Comparison of ENCODE assay signal across 8 cellular contexts in the genomic region with DNA sequence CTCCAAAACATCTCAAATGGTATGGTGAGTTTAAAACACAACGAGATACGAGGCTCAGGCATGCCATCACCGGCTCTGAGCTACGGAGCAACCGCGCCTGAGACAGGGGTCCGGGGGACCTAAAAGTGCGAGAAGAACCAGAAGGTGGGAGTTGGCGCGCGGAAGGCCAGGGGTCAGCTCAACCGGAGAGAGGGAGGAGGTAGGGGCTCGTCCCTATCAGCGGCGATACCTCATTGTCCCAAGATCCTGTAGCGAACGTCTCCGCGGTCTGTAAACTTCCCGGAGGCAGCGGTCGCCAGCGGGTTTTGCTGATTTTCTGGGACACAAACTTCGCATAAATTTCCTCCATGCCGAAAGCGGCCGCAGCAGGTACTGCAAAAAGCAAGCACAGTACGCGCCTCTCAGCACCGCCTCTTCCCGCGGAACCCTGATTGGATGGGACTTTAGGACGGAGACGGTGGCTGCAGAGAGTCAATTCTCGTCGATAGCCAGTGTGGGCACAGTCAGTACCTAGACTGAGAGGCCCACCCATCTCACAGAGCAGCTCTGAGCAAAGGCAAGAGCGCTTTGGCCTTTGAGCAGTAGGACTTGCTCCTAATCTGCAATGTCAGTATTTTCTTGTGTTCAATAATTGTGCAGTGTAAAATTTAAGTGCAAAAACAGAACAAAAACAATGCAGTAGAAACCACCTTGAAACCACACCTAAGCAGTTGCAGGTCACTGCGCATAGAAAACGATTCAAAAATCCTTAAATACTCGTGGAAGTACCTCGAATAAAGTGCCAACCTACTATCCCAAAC. TPM values are rescaled to one million over a fixed set of nuclear protein-coding genes. Genes with fewer than 3 reads are reported as not detected.
DNase-seq lines count a peak whose midpoint lies in the region; ATAC-seq and TF ChIP-seq lines count a peak whose summit lies in the region.

A gene with protein sequence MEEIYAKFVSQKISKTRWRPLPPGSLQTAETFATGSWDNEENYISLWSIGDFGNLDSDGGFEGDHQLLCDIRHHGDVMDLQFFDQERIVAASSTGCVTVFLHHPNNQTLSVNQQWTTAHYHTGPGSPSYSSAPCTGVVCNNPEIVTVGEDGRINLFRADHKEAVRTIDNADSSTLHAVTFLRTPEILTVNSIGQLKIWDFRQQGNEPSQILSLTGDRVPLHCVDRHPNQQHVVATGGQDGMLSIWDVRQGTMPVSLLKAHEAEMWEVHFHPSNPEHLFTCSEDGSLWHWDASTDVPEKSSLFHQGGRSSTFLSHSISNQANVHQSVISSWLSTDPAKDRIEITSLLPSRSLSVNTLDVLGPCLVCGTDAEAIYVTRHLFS (minus strand): TSS at position 383 of the 800 bp plus-strand sequence. CDS start 34 bp downstream, at position 349.

- peaks cover 38% of the 10 kb centered on the region for H3K79me2 ChIP-seq in GM23338 (replicated peaks; ENCODE audit: insufficient read depth)
- H3K79me2 ChIP-seq in neural progenitor cell (ENCODE audit: low read depth), result peaks cover 49% of the 10 kb centered on the region

- H3K4me1 Mint-ChIP-seq in GM23338 (peaks cover 16% of the 10 kb centered on the region), neural progenitor cell (peaks cover 22% of the 10 kb centered on the region)

- H3K4me2 ChIP-seq in GM23338 (peak within 1 kb of the TSS; percentile 86), neural progenitor cell (peak within 1 kb of the TSS; percentile 76)

- peak within 1 kb of the TSS; percentile 99 for H3K4me3 Mint-ChIP-seq in GM23338
- H3K4me3 Mint-ChIP-seq in neural progenitor cell, result peak within 1 kb of the TSS; percentile 98

- H3K4me1 ChIP-seq in GM23338 (ENCODE audit: insufficient read depth), result peaks cover 20% of the 10 kb centered on the region; the same call in 1 of the 2 replicates
- H3K4me1 ChIP-seq in neural progenitor cell, result peaks cover 14% of the 10 kb centered on the region

- no peaks in the 10 kb centered on the region; the same call in 2 of the 3 replicates for H3K9me3 Mint-ChIP-seq in GM23338
- no peaks in the 10 kb centered on the region for H3K9me3 Mint-ChIP-seq in neural progenitor cell

- peaks cover 14% of the 10 kb centered on the region for H3K27me3 Mint-ChIP-seq in GM23338 (ENCODE audit: insufficient read depth, low read depth, poor library complexity)
- no peaks in the 10 kb centered on the region for H3K27me3 Mint-ChIP-seq in neural progenitor cell (ENCODE audit: insufficient read depth, low read depth)

- ATAC-seq in GM23338, result peak; percentile 65

- H3K27me3 ChIP-seq in GM23338 (ENCODE audit: insufficient read depth) (no peaks in the 10 kb centered on the region), neural progenitor cell (no peaks in the 10 kb centered on the region)

- peaks cover 8% of the 10 kb centered on the region; the same call in 1 of the 2 replicates for H4K20me1 ChIP-seq in GM23338 (replicated peaks; ENCODE audit: insufficient read depth)
- peaks cover 13% of the 10 kb centered on the region for H4K20me1 ChIP-seq in neural progenitor cell (ENCODE audit: low read depth)

- H3K27ac ChIP-seq in GM23338 (ENCODE audit: low read depth) (peak within 1 kb of the TSS; percentile 81), neural progenitor cell (peak within 1 kb of the TSS; percentile 32)

- peak; percentile 90 for TF ChIP-seq POLR2A in Raji (IDR thresholded peaks at IDR 0.05; ENCODE audit: insufficient read depth, low read depth, low read length)

- H3K9me2 ChIP-seq in GM23338 (ENCODE audit: insufficient read depth), result no peaks in the 10 kb centered on the region; the same call in 1 of the 2 replicates

- H3K4me3 ChIP-seq in GM23338 (peak within 1 kb of the TSS; percentile 83), LNCaP clone FGC (ENCODE audit: low read depth, low read length) (peak within 1 kb of the TSS; percentile 75), fibroblast of villous mesenchyme (ENCODE audit: low read depth, low read length) (peak within 1 kb of the TSS; percentile 81), neural progenitor cell (peak within 1 kb of the TSS; percentile 73)

- H2AFZ ChIP-seq in GM23338 (peak within 1 kb of the TSS; percentile 76), neural progenitor cell (replicated peaks) (peak within 1 kb of the TSS; percentile 67)

- H3K9ac ChIP-seq in neural progenitor cell, result peak within 1 kb of the TSS; percentile 70

- peak; percentile 95 for DNase-seq in ELF-1 (ENCODE audit: low read depth, low spot score)
- peak; percentile 98 for DNase-seq in GM23338 (ENCODE audit: low spot score)
- DNase-seq in LNCaP clone FGC (ENCODE audit: low read depth), result peak; percentile 91
- peak; percentile 89 for DNase-seq in activated effector memory CD4-positive, alpha-beta T cell treated with Interleukin-2 at 50 U/mL for 16 hours
- DNase-seq in fibroblast of villous mesenchyme (ENCODE audit: low read depth), result peak; percentile 93
- peak; percentile 92 for DNase-seq in neural progenitor cell (ENCODE audit: low spot score)
- DNase-seq in stromal cell of bone marrow (ENCODE audit: low read depth), result peak; percentile 92

- TF ChIP-seq CTCF in GM23338 (conservative IDR thresholded peaks at IDR 0.05; ENCODE audit: low read depth in 2 of 2) (peak; percentile 10 to 36; a peak in 3 of 4 replicates), LNCaP clone FGC (IDR thresholded peaks at IDR 0.05; ENCODE audit: control insufficient read depth, extremely low read depth, insufficient read depth) (peak; percentile 32; the same call in 1 of the 2 replicates), fibroblast of villous mesenchyme (IDR thresholded peaks at IDR 0.05; ENCODE audit: insufficient read depth, low read depth, low read length) (peak; percentile 42), neural progenitor cell (IDR thresholded peaks at IDR 0.05) (peak; percentile 46)

- H3K27ac Mint-ChIP-seq in GM23338 (peak within 1 kb of the TSS; percentile 96), neural progenitor cell (peak within 1 kb of the TSS; percentile 93)

- H3K36me3 ChIP-seq in GM23338 (ENCODE audit: insufficient read depth) (peaks cover 13% of the 10 kb centered on the region), neural progenitor cell (no peaks in the 10 kb centered on the region)

- no peaks in the 10 kb centered on the region for H3K9me3 ChIP-seq in neural progenitor cell (ENCODE audit: low read depth)

- H3F3A ChIP-seq in GM23338 (replicated peaks; ENCODE audit: low read depth) (0 out of 2 replicates have a peak, but pooled peaks cover 4% of the 10 kb centered on the region), neural progenitor cell (ENCODE audit: low read depth) (peaks cover 20% of the 10 kb centered on the region)

- H3K36me3 Mint-ChIP-seq in GM23338 (ENCODE audit: low read depth), result peaks cover 24% of the 10 kb centered on the region
- H3K36me3 Mint-ChIP-seq in neural progenitor cell, result peaks cover 7% of the 10 kb centered on the region

TF ChIP-seq in GM23338, 12 proteins besides CTCF, POLR2A, EP300 and RAD21:
- TF ChIP-seq, protein P1, sequence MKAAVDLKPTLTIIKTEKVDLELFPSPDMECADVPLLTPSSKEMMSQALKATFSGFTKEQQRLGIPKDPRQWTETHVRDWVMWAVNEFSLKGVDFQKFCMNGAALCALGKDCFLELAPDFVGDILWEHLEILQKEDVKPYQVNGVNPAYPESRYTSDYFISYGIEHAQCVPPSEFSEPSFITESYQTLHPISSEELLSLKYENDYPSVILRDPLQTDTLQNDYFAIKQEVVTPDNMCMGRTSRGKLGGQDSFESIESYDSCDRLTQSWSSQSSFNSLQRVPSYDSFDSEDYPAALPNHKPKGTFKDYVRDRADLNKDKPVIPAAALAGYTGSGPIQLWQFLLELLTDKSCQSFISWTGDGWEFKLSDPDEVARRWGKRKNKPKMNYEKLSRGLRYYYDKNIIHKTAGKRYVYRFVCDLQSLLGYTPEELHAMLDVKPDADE (IDR thresholded peaks at IDR 0.05), result peak; percentile 29; the same call in 1 of the 2 replicates
- TF ChIP-seq NANOG (IDR thresholded peaks at IDR 0.05; ENCODE audit: borderline replicate concordance), result no peak
- peak; percentile 60 for TF ChIP-seq CREB1 (CRISPR knock-in tag; IDR thresholded peaks at IDR 0.05; ENCODE audit: low read depth)
- peak; percentile 83 for TF ChIP-seq POLR2AphosphoS5 (IDR thresholded peaks at IDR 0.05; ENCODE audit: low read depth)
- TF ChIP-seq, protein P2, sequence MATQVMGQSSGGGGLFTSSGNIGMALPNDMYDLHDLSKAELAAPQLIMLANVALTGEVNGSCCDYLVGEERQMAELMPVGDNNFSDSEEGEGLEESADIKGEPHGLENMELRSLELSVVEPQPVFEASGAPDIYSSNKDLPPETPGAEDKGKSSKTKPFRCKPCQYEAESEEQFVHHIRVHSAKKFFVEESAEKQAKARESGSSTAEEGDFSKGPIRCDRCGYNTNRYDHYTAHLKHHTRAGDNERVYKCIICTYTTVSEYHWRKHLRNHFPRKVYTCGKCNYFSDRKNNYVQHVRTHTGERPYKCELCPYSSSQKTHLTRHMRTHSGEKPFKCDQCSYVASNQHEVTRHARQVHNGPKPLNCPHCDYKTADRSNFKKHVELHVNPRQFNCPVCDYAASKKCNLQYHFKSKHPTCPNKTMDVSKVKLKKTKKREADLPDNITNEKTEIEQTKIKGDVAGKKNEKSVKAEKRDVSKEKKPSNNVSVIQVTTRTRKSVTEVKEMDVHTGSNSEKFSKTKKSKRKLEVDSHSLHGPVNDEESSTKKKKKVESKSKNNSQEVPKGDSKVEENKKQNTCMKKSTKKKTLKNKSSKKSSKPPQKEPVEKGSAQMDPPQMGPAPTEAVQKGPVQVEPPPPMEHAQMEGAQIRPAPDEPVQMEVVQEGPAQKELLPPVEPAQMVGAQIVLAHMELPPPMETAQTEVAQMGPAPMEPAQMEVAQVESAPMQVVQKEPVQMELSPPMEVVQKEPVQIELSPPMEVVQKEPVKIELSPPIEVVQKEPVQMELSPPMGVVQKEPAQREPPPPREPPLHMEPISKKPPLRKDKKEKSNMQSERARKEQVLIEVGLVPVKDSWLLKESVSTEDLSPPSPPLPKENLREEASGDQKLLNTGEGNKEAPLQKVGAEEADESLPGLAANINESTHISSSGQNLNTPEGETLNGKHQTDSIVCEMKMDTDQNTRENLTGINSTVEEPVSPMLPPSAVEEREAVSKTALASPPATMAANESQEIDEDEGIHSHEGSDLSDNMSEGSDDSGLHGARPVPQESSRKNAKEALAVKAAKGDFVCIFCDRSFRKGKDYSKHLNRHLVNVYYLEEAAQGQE (IDR thresholded peaks at IDR 0.05; ENCODE audit: unreplicated experiment), result no peak
- TF ChIP-seq ZNF331 (CRISPR knock-in tag; IDR thresholded peaks at IDR 0.05; ENCODE audit: low read depth), result no peak

RNA-seq across cellular contexts. Expression of the gene that starts here (rescaled TPM):
- 71.8 and 87.2 TPM in 2 replicates for total RNA-seq in GM23338 (2014; rRNA removed; shearing (Covaris generic))
- polyA plus RNA-seq in GM23338 (2016; fragmentation: Nextera tagmentation; extraction: Ambion mirVana), result 20.8 and 23.4 TPM in 2 replicates
- total RNA-seq in fibroblast of villous mesenchyme (26.4 and 40.6 TPM in 2 replicates), neural progenitor cell (ENCODE audit: low replicate concordance) (84.5 and 107 TPM in 2 replicates)

Comparison
In these comparisons a context has a peak if more than half of its experiments do, and no peak if none do; other contexts are left out.
1. Peak in every context shown above with its lines: DNase-seq, ATAC-seq, H3K4me3 ChIP-seq and H3K27ac ChIP-seq.